In genomic region chr19:1076046-1076386, GRCh38 we compare ENCODE assay signal across 1 cellular context.
TF ChIP-seq lines count a peak whose summit lies in the region.

No MANE protein-coding gene starts in this region.

TF ChIP-seq in GM12878, 131 proteins besides CTCF, POLR2A, EP300 and RAD21:
- TF ChIP-seq SMAD1 (IDR thresholded peaks at IDR 0.05; ENCODE audit: low read depth, partially characterized antibody) (no peak), USF1 (IDR thresholded peaks at IDR 0.05; ENCODE audit: borderline replicate concordance, extremely low read length, insufficient read depth, low read depth, low read length) (no peak), RBBP5 (conservative IDR thresholded peaks at IDR 0.05) (no peak), KDM1A (IDR thresholded peaks at IDR 0.05; ENCODE audit: borderline replicate concordance) (no peak), WRNIP1 (IDR thresholded peaks at IDR 0.05; ENCODE audit: borderline replicate concordance, low read depth, low read length) (no peak), NFIC (IDR thresholded peaks at IDR 0.05; ENCODE audit: low read depth, low read length) (no peak)
